Comparison of ENCODE assay signal across 10 cellular contexts in the genomic region with DNA sequence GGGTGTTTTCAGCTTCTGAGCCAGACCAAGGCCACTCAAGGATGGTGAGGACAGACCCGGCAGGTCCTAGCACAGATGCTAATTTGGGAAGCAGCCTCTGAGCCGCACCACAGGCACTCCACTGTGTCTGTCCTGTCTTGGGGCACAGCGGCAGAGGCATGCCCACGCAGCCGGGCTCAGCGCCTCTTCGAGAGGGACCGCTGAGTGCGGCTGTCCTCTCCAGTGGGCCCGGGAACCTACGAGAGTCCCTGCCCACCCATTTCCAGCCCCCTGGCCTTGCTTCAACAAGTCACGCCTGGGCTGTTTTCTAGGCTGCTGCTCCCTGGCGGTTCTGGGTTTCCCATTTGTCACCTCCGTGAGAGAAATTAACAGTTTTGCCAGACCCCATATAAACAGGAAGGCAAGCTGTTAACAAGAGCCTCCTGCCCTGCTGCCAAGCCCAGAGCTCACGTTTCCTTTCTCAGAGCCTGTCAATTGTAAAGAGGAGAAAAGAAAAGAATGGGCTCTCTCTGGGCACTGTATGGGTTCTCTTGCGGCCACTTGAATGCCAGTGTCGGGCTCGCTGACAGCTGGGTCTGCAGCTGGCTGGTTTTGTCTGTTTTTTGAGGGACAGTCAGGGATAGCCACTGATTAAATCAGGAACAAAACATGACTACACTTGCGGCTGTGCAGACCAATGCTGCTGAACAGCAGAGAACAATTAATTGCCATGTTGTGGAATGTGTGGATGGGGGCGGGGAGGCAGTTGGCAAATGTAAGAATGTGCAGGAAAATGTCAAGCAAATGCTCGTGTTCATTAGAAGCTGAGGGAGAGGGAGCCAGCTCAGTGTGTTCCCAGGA. TPM values are rescaled to one million over a fixed set of nuclear protein-coding genes. Genes with fewer than 3 reads are reported as not detected.
A peak's percentile ranks its signal among the peaks of the same experiment; 100 is the strongest.
DNase-seq lines count a peak whose midpoint lies in the region; TF ChIP-seq lines count a peak whose summit lies in the region.
"Had no signal": no experiment of that assay in that cellular context is flagged by ENCODE, and none has a peak within 500 bp of the region (broad histone marks: within the 10 kb centered on the region; RNA-seq: fewer than 3 reads in every experiment).

No MANE protein-coding gene starts in this region.

- TF ChIP-seq CTCF in tibial artery (IDR thresholded peaks at IDR 0.05) (no peak), WERI-Rb-1 (IDR thresholded peaks at IDR 0.05; ENCODE audit: low read depth, low read length) (no peak)

- intact Hi-C loops in tibial artery (cut with DNase I; ENCODE audit: low total_unique reads) = no loop called here

- H2BK120ac ChIP-seq in mesendoderm (ENCODE audit: low read depth, low read length) = no peak overlapping the region

- H3K79me1 ChIP-seq in mesendoderm (ENCODE audit: low read length) = no peaks in the 10 kb centered on the region

- H3K4me3 ChIP-seq in mesendoderm (ENCODE audit: low read length) (no peak overlapping the region), tibial artery (peak overlapping the region; percentile 35 to 47), WERI-Rb-1 (ENCODE audit: low read depth, low read length) (no peak overlapping the region)
- H3K4me3 ChIP-seq in effector memory CD4-positive, alpha-beta T cell (ENCODE audit: insufficient read depth, low read depth, low read length, poor library complexity, severe bottlenecking) = no peak overlapping the region

- H3K4ac ChIP-seq in mesendoderm (ENCODE audit: low read depth, low read length) = no peak overlapping the region

- H3K27me3 ChIP-seq in mesendoderm (ENCODE audit: insufficient read depth, low read length, poor library complexity) = no peaks in the 10 kb centered on the region
- H3K27me3 ChIP-seq in tibial artery = no peaks in the 10 kb centered on the region
- H3K27me3 ChIP-seq in WERI-Rb-1 (ENCODE audit: insufficient read depth, low read depth, severe bottlenecking) = no peaks in the 10 kb centered on the region
- no peaks in the 10 kb centered on the region for H3K27me3 ChIP-seq in effector memory CD4-positive, alpha-beta T cell (replicated peaks; ENCODE audit: control insufficient read depth, insufficient read depth, low read length, poor library complexity, severe bottlenecking)

- DNase-seq in activated gamma-delta T cell (lab: John Stamatoyannopoulos, UW) (peak; percentile 12), activated gamma-delta T cell treated with Interleukin-2 at 50 U/mL for 16 hours (no peak), caudate nucleus (lab: John Stamatoyannopoulos, UW) (peak in 23 of 61 donors; percentile 8 to 74 (median 38)), mesendoderm (peak; percentile 86), tibial artery (no peak), WERI-Rb-1 (no peak), GF-D8 (lab: John Stamatoyannopoulos, UW) (no peak)
- DNase-seq in effector memory CD4-positive, alpha-beta T cell = no peak

- peak overlapping the region; percentile 16 for H3K27ac ChIP-seq in caudate nucleus (ENCODE audit: low read depth, low read length)
- peak overlapping the region; percentile 45 for H3K27ac ChIP-seq in mesendoderm (ENCODE audit: low read depth, low read length)
- peak overlapping the region; percentile 69 to 71 for H3K27ac ChIP-seq in tibial artery
- H3K27ac ChIP-seq in WERI-Rb-1 = no peak overlapping the region
- no peak overlapping the region for H3K27ac ChIP-seq in effector memory CD4-positive, alpha-beta T cell (ENCODE audit: insufficient read depth, low read length, poor library complexity, severe bottlenecking)
- H3K27ac ChIP-seq: C4-2B had no signal

- H3K56ac ChIP-seq in mesendoderm (ENCODE audit: low read length) = peak overlapping the region; percentile 65

- H3K36me3 ChIP-seq in mesendoderm (ENCODE audit: control insufficient read depth, insufficient read depth, low read length) (no peaks in the 10 kb centered on the region), tibial artery (no peaks in the 10 kb centered on the region), WERI-Rb-1 (no peaks in the 10 kb centered on the region)
- H3K36me3 ChIP-seq in effector memory CD4-positive, alpha-beta T cell (ENCODE audit: control insufficient read depth, insufficient read depth, low read length) = no peaks in the 10 kb centered on the region

- H2BK5ac ChIP-seq in mesendoderm (ENCODE audit: low read length) = peak overlapping the region; percentile 27

- no peak overlapping the region for H3K4me2 ChIP-seq in mesendoderm (ENCODE audit: low read length)

- H4K8ac ChIP-seq in mesendoderm (ENCODE audit: low read depth, low read length) = no peak overlapping the region

- H4K5ac ChIP-seq in mesendoderm (ENCODE audit: low read length) = no peak overlapping the region

- H3K23ac ChIP-seq in mesendoderm (ENCODE audit: low read length) = no peak overlapping the region

- H3K79me2 ChIP-seq in mesendoderm (ENCODE audit: control insufficient read depth, insufficient read depth, low read length) = no peaks in the 10 kb centered on the region

- no peak overlapping the region for H3K18ac ChIP-seq in mesendoderm (ENCODE audit: low read length)

- H3K4me1 ChIP-seq in mesendoderm (ENCODE audit: control insufficient read depth, low read depth, low read length) (peaks cover 7% of the 10 kb centered on the region), tibial artery (peaks cover 0 to 53% (median 29%) of the 10 kb centered on the region in 4 donors)
- H3K4me1 ChIP-seq in effector memory CD4-positive, alpha-beta T cell (ENCODE audit: control insufficient read depth, insufficient read depth, low read length, poor library complexity, severe bottlenecking) = peaks cover 2% of the 10 kb centered on the region

- no peak overlapping the region for H3K9ac ChIP-seq in mesendoderm (ENCODE audit: low read length)

- WGBS in mesendoderm (ENCODE audit: extremely low coverage, insufficient coverage, low lambda C conversion rate) = no CpG with 5 or more reads among the region's 21 CpGs

- H2BK15ac ChIP-seq in mesendoderm (replicated peaks; ENCODE audit: low read depth) = no peak overlapping the region

- H3K9me3 ChIP-seq in tibial artery (no peaks in the 10 kb centered on the region), WERI-Rb-1 (ENCODE audit: severe bottlenecking) (no peaks in the 10 kb centered on the region)
- no peaks in the 10 kb centered on the region for H3K9me3 ChIP-seq in effector memory CD4-positive, alpha-beta T cell (ENCODE audit: control insufficient read depth, low read length)

- no peak overlapping the region for H2AK5ac ChIP-seq in mesendoderm (ENCODE audit: low read length)

RNA-seq across cellular contexts. Expression of a gene that starts 30.6 kb away (rescaled TPM):
- 1.1 TPM for polyA plus RNA-seq in mesendoderm (2013, experiment 1 of 2)
- polyA plus RNA-seq in mesendoderm (2013, experiment 2 of 2) = 0.99 TPM
- polyA plus RNA-seq: IgD-negative memory B cell had no signal

Comparison
In these comparisons a context has a peak if more than half of its experiments do, and no peak if none do; other contexts are left out.
1. DNase-seq: peak in activated gamma-delta T cell (single experiment) and mesendoderm (single experiment); none in activated gamma-delta T cell treated with Interleukin-2 at 50 U/mL for 16 hours (single experiment), tibial artery (0 of 2), WERI-Rb-1 (single experiment), effector memory CD4-positive, alpha-beta T cell (0 of 3) and GF-D8 (single experiment).
2. H3K27ac ChIP-seq: peak in caudate nucleus (single experiment), mesendoderm (single experiment) and tibial artery (2 of 2); none in WERI-Rb-1 (single experiment) and effector memory CD4-positive, alpha-beta T cell (single experiment).
3. H3K4me3 ChIP-seq: peak in tibial artery (2 of 2); none in mesendoderm (single experiment), WERI-Rb-1 (single experiment) and effector memory CD4-positive, alpha-beta T cell (single experiment).